Comparison of ENCODE assay signal across 18 cellular contexts in genomic region chr20:20359628-20360027, GRCh38. TPM values are rescaled to one million over a fixed set of nuclear protein-coding genes. Genes with fewer than 3 reads are reported as not detected.
DNase-seq lines count a peak whose midpoint lies in the region; ATAC-seq, FAIRE-seq and TF ChIP-seq lines count a peak whose summit lies in the region.
"Had no signal": no experiment of that assay in that cellular context is flagged by ENCODE, and none has a peak within 500 bp of the region (broad histone marks: within the 10 kb centered on the region; RNA-seq: fewer than 3 reads in every experiment).

No MANE protein-coding gene starts in this region.

- TF ChIP-seq CTCF in HepG2 (CRISPR knock-in tag; IDR thresholded peaks at IDR 0.05) = no peak
- TF ChIP-seq CTCF in right lobe of liver (IDR thresholded peaks at IDR 0.05) = no peak

- H3K4me1 ChIP-seq in HepG2 (ENCODE audit: insufficient read depth, low read length) (peaks cover 20% of the 10 kb centered on the region; the same call in 1 of the 2 replicates), right lobe of liver (peaks cover 0 to 10% (median 0%) of the 10 kb centered on the region in 4 donors), endocrine pancreas (ENCODE audit: control insufficient read depth, insufficient read depth, low read length) (peaks cover 15% of the 10 kb centered on the region)

- peaks cover 11% of the 10 kb centered on the region for H3K4me1 Mint-ChIP-seq in T-helper 17 cell
- peaks cover 24 to 30% of the 10 kb centered on the region in 2 donors for H3K4me1 Mint-ChIP-seq in stimulated activated naive B cell treated with anti-CD40 and anti-IgM and Interleukin-4, amounts not matched to agents 10 μg/mL and 1 μg/mL and 100 μg/mL, for 72 hours
- H3K4me1 Mint-ChIP-seq in activated CD4-positive, alpha-beta memory T cell treated with anti-CD3 and anti-CD28 coated beads, Interleukin-2, amount 10 ng/mL, durations not matched to agents 7 days and 5 days = peaks cover 7% of the 10 kb centered on the region

- no peak overlapping the region for H2AFZ ChIP-seq in HepG2 (ENCODE audit: low read length)
- H2AFZ ChIP-seq: GM23338 had no signal

- peaks cover 1 to 3% of the 10 kb centered on the region in 2 donors for H3K9me3 Mint-ChIP-seq in stimulated activated naive B cell treated with anti-CD40 and anti-IgM and Interleukin-4, amounts not matched to agents 10 μg/mL and 1 μg/mL and 100 μg/mL, for 72 hours
- peaks cover 6% of the 10 kb centered on the region for H3K9me3 Mint-ChIP-seq in activated CD4-positive, alpha-beta memory T cell treated with anti-CD3 and anti-CD28 coated beads, Interleukin-2, amount 10 ng/mL, durations not matched to agents 7 days and 5 days

- intact Hi-C loops in HepG2 (cut with micrococcal nuclease; ENCODE audit: unreplicated experiment) (loop anchor here (1.0 to 5.0 kb wide), 3 partner anchors 209 to 277 kb away; no protein-coding TSS in a partner anchor), right lobe of liver (cut with DNase I) (loop anchor here in 1 of 2 donors (10.0 kb wide), 1 partner anchor 205 kb away; no protein-coding TSS in a partner anchor)

- H3K9ac ChIP-seq in HepG2 (ENCODE audit: insufficient read depth, low read depth, low read length) (no peak overlapping the region), endocrine pancreas (ENCODE audit: control insufficient read depth, insufficient read depth, low read length) (no peak overlapping the region)

- peak; percentile 52 for FAIRE-seq in HepG2 (lab: Jason Lieb, UNC)

- no peak for TF ChIP-seq EP300 in HepG2 (IDR thresholded peaks at IDR 0.05; ENCODE audit: low read depth in 2 of 2, low read length in 2 of 2)
- TF ChIP-seq EP300 in HepG2 (CRISPR knock-in tag; IDR thresholded peaks at IDR 0.05; ENCODE audit: borderline replicate concordance) = no peak

- H3K36me3 ChIP-seq in HepG2 (replicated peaks in 1 of 2; ENCODE audit: control insufficient read depth in 1 of 2, insufficient read depth in 2 of 2, low read length in 2 of 2) (no peaks in the 10 kb centered on the region), right lobe of liver (no peaks in the 10 kb centered on the region), endocrine pancreas (ENCODE audit: control insufficient read depth, insufficient read depth, low read length) (no peaks in the 10 kb centered on the region)

- H3K4me3 ChIP-seq in HepG2 (replicated peaks in 1 of 3; ENCODE audit: insufficient read depth in 1 of 3, low read depth in 2 of 3, low read length in 3 of 3) (no peak overlapping the region), right lobe of liver (no peak overlapping the region), endocrine pancreas (ENCODE audit: control insufficient read depth, insufficient read depth, low read length) (peak overlapping the region; percentile 41)
- H3K4me3 ChIP-seq: GM12878, GM23338 had no signal

- BruUV-seq in HepG2 (replicated peaks; lab: Mats Ljungman, UMichigan) = no TSS peak

- peaks cover 7 to 33% of the 10 kb centered on the region in 2 experiments; a peak in 4 of 5 replicates for H3K27me3 ChIP-seq in HepG2 (ENCODE audit: control insufficient read depth in 1 of 2, insufficient read depth in 2 of 2, low read length in 2 of 2)
- peaks cover 0 to 12% of the 10 kb centered on the region in 2 donors for H3K27me3 ChIP-seq in right lobe of liver
- H3K27me3 ChIP-seq in endocrine pancreas (ENCODE audit: control insufficient read depth, insufficient read depth, low read length) = no peaks in the 10 kb centered on the region

- TF ChIP-seq POLR2A in HepG2 (IDR thresholded peaks at IDR 0.05; ENCODE audit: insufficient read depth in 1 of 2, low read depth in 2 of 2, low read length in 2 of 2) (no peak), right lobe of liver (IDR thresholded peaks at IDR 0.05) (no peak)

- H3K27ac ChIP-seq in HepG2 (ENCODE audit: extremely low read length, insufficient read depth, low read length) (no peak overlapping the region), right lobe of liver (no peak overlapping the region)
- H3K27ac ChIP-seq: RWPE1 had no signal

- H4K20me1 ChIP-seq in HepG2 (ENCODE audit: insufficient read depth, low read length) = no peaks in the 10 kb centered on the region; the same call in 1 of the 2 replicates

- H3K36me3 Mint-ChIP-seq in T-helper 17 cell (ENCODE audit: low read depth) = no peaks in the 10 kb centered on the region
- H3K36me3 Mint-ChIP-seq in stimulated activated naive B cell treated with anti-CD40 and anti-IgM and Interleukin-4, amounts not matched to agents 10 μg/mL and 1 μg/mL and 100 μg/mL, for 72 hours = no peaks in the 10 kb centered on the region
- no peaks in the 10 kb centered on the region for H3K36me3 Mint-ChIP-seq in activated CD4-positive, alpha-beta memory T cell treated with anti-CD3 and anti-CD28 coated beads, Interleukin-2, amount 10 ng/mL, durations not matched to agents 7 days and 5 days (ENCODE audit: low read depth)

- H3K27ac Mint-ChIP-seq in T-helper 17 cell = no peak overlapping the region
- H3K27ac Mint-ChIP-seq in stimulated activated naive B cell treated with anti-CD40 and anti-IgM and Interleukin-4, amounts not matched to agents 10 μg/mL and 1 μg/mL and 100 μg/mL, for 72 hours = peak overlapping the region; percentile 47
- no peak overlapping the region for H3K27ac Mint-ChIP-seq in activated CD4-positive, alpha-beta memory T cell treated with anti-CD3 and anti-CD28 coated beads, Interleukin-2, amount 10 ng/mL, durations not matched to agents 7 days and 5 days
- H3K27ac Mint-ChIP-seq: GM23338, H9 had no signal

- POLR2A ChIA-PET in HepG2 (lab: Yijun Ruan, JAX) = no interaction called here
- POLR2A ChIA-PET in activated CD4-positive, alpha-beta memory T cell treated with anti-CD3 and anti-CD28 coated beads, Interleukin-2, amount 10 ng/mL, durations not matched to agents 7 days and 5 days (lab: Charles Lee) = no interaction called here

- in situ Hi-C loops in HepG2 (cut with HindIII; ENCODE audit: extremely low pct_ligation_motif_present, low pct_unique_long_range_greater_than_20kb) = loop anchor here (5.0 kb wide), 1 partner anchor 208 kb away; no protein-coding TSS in a partner anchor

- TF ChIP-seq RAD21 in HepG2 (CRISPR knock-in tag; IDR thresholded peaks at IDR 0.05) = no peak

- DNase-seq in HepG2 (ENCODE audit: low spot score) = no peak
- no peak for DNase-seq in right lobe of liver
- DNase-seq in T-helper 17 cell = no peak
- DNase-seq in stimulated activated naive B cell treated with anti-CD40 and anti-IgM and Interleukin-4, amounts not matched to agents 10 μg/mL and 1 μg/mL and 100 μg/mL, for 72 hours = no peak
- DNase-seq in NCI-H446 (lab: John Stamatoyannopoulos, UW) = no peak
- no peak for DNase-seq in anterior cingulate cortex (lab: John Stamatoyannopoulos, UW)
- DNase-seq in activated CD4-positive, alpha-beta memory T cell treated with anti-CD3 and anti-CD28 coated beads, Interleukin-2, amount 10 ng/mL, durations not matched to agents 7 days and 5 days = no peak
- DNase-seq: KG1 had no signal

- H3K9me3 ChIP-seq in HepG2 (ENCODE audit: low read length) (0 out of 2 replicates have a peak, but pooled peaks cover 5% of the 10 kb centered on the region), right lobe of liver (no peaks in the 10 kb centered on the region), T-helper 17 cell (ENCODE audit: control insufficient read depth, low read length, poor library complexity, severe bottlenecking) (no peaks in the 10 kb centered on the region), endocrine pancreas (ENCODE audit: control insufficient read depth, low read length) (no peaks in the 10 kb centered on the region)

- WGBS in HepG2 (ENCODE audit: low lambda C conversion rate) = 20% methylated on average over 6 of the region's 6 CpGs
- WGBS in right lobe of liver (ENCODE audit: insufficient coverage, low coverage, low lambda C conversion rate, missing lambda C conversion rate) = 46% methylated on average over 6 of the region's 6 CpGs

- H3K27me3 Mint-ChIP-seq in T-helper 17 cell = peaks cover 44% of the 10 kb centered on the region
- H3K27me3 Mint-ChIP-seq in stimulated activated naive B cell treated with anti-CD40 and anti-IgM and Interleukin-4, amounts not matched to agents 10 μg/mL and 1 μg/mL and 100 μg/mL, for 72 hours = peaks cover 43 to 53% of the 10 kb centered on the region in 2 donors
- peaks cover 43% of the 10 kb centered on the region for H3K27me3 Mint-ChIP-seq in activated CD4-positive, alpha-beta memory T cell treated with anti-CD3 and anti-CD28 coated beads, Interleukin-2, amount 10 ng/mL, durations not matched to agents 7 days and 5 days

- H3K4me3 Mint-ChIP-seq in T-helper 17 cell = peak overlapping the region; percentile 39
- H3K4me3 Mint-ChIP-seq in stimulated activated naive B cell treated with anti-CD40 and anti-IgM and Interleukin-4, amounts not matched to agents 10 μg/mL and 1 μg/mL and 100 μg/mL, for 72 hours = no peak overlapping the region
- H3K4me3 Mint-ChIP-seq in activated CD4-positive, alpha-beta memory T cell treated with anti-CD3 and anti-CD28 coated beads, Interleukin-2, amount 10 ng/mL, durations not matched to agents 7 days and 5 days = no peak overlapping the region
- H3K4me3 Mint-ChIP-seq: GM23338, H9 had no signal

- CTCF ChIA-PET in HepG2 (lab: Yijun Ruan, JAX; ENCODE audit: low intra/inter-chr PET ratio, low total read pairs) = interaction anchor here (0.8 to 3.6 kb wide), 3 partner anchors 48 to 234 kb away, joined by 4 to 55 read pairs (median 16); no protein-coding TSS in a partner anchor
- CTCF ChIA-PET in activated CD4-positive, alpha-beta memory T cell treated with anti-CD3 and anti-CD28 coated beads, Interleukin-2, amount 10 ng/mL, durations not matched to agents 7 days and 5 days (lab: Charles Lee) = interaction anchor here (0.7 to 1.8 kb wide), 2 partner anchors 92 to 235 kb away, joined by 3 to 8 read pairs; no protein-coding TSS in a partner anchor

- ATAC-seq in HepG2 (no peak), right lobe of liver (no peak), T-helper 17 cell (no peak)
- ATAC-seq in stimulated activated naive B cell treated with anti-CD40 and anti-IgM and Interleukin-4, amounts not matched to agents 10 μg/mL and 1 μg/mL and 100 μg/mL, for 72 hours (replicated peaks) = no peak

- no peak overlapping the region for H3K4me2 ChIP-seq in HepG2 (ENCODE audit: low read depth, low read length)

- H3K79me2 ChIP-seq in HepG2 (ENCODE audit: insufficient read depth, low read length) = no peaks in the 10 kb centered on the region

RNA-seq across cellular contexts. Expression of gene INSM1, which starts 8.3 kb away (rescaled TPM):
- total RNA-seq in HepG2 (2016; rRNA removed; fragmentation: Illumina TruSeq; extraction: Trizol) (not detected in 2 replicates), right lobe of liver (not detected), T-helper 17 cell (not detected)
- not detected in 2 replicates for total RNA-seq in HepG2 (2016; cell fraction: cytosol; rRNA removed; fragmentation: Illumina TruSeq; extraction: Trizol; ENCODE audit: low read depth)
- not detected in 2 replicates for total RNA-seq in HepG2 (2016; cell fraction: insoluble cytoplasmic fraction; rRNA removed; fragmentation: Illumina TruSeq; extraction: Trizol)
- total RNA-seq in HepG2 (2016; cell fraction: membrane; rRNA removed; fragmentation: Illumina TruSeq; extraction: Trizol) = not detected in 2 replicates
- not detected in 2 replicates for total RNA-seq in HepG2 (2016; cell fraction: nucleus; rRNA removed; fragmentation: Illumina TruSeq; extraction: Trizol)
- not detected in 2 replicates for polyA plus RNA-seq in HepG2 (2011; rRNA removed)
- polyA plus RNA-seq in HepG2 (2011; cell fraction: cytosol; rRNA removed) = not detected in 2 replicates
- not detected in 2 replicates for polyA plus RNA-seq in HepG2 (2011; cell fraction: nucleus; rRNA removed)
- not detected in 2 replicates for polyA plus RNA-seq in HepG2 (2012)
- polyA plus RNA-seq in HepG2 (2016; cell fraction: cytosol; fragmentation: Illumina TruSeq; extraction: Trizol; ENCODE audit: low read depth) = not detected in 2 replicates
- not detected in 2 replicates for polyA plus RNA-seq in HepG2 (2016; cell fraction: insoluble cytoplasmic fraction; fragmentation: Illumina TruSeq; extraction: Trizol; ENCODE audit: low read depth)
- polyA plus RNA-seq in HepG2 (2016; cell fraction: membrane; fragmentation: Illumina TruSeq; extraction: Trizol; ENCODE audit: low read depth) = not detected in 2 replicates
- not detected in 2 replicates for polyA plus RNA-seq in HepG2 (2016; cell fraction: nucleus; fragmentation: Illumina TruSeq; extraction: Trizol; ENCODE audit: insufficient read depth, low read depth)
- polyA minus RNA-seq in HepG2 (2011; rRNA and poly(A)+ RNA removed; ENCODE audit: low replicate concordance) = not detected in 2 replicates
- polyA minus RNA-seq in HepG2 (2011; cell fraction: cytosol; rRNA and poly(A)+ RNA removed) = not detected in 2 replicates
- polyA minus RNA-seq in HepG2 (2011; cell fraction: nucleus; rRNA and poly(A)+ RNA removed) = not detected in 2 replicates
- total RNA-seq in activated CD4-positive, alpha-beta memory T cell treated with anti-CD3 and anti-CD28 coated beads, Interleukin-2, amount 10 ng/mL, durations not matched to agents 7 days and 5 days = not detected
- total RNA-seq: A172, Daoy, IMR-90, OCI-LY7 had no signal
- polyA plus RNA-seq: BJ, IMR-90 had no signal
